In the genomic region with DNA sequence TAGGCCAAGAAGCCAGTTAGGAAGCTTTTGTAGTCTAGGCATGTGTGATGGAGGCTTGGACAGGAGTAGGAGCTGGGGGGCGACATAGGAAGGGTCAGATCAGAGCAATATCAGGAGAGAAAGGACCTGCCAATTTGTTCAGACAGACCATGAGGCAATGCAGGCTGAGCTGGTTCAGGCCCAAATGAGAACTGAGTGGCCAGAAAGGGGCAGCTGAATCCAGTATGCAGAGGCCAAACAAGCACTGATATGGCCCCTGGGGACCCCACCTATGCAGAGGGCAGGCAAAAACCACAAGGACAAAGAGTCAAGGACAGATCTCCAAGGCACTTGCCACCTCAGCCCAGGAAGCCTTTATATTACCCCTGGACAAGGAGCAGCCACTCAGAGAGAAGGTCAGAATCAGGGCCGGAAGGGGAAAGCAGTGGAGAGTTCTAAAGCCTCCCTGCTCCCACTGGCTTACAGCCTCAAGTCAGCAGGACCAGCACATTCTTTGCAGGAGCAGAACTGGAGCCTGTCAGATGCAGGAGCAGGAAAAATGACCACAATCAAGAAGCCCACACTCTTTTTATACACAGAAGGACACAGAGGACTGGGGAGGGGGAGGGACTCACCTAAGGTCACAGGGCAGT, we compare ENCODE assay signal across 18 cellular contexts. TPM values are rescaled to one million over a fixed set of nuclear protein-coding genes. Genes with fewer than 3 reads are reported as not detected.
A peak's percentile ranks its signal among the peaks of the same experiment; 100 is the strongest.
DNase-seq lines count a peak whose midpoint lies in the region; ATAC-seq and TF ChIP-seq lines count a peak whose summit lies in the region.
"Had no signal": no experiment of that assay in that cellular context is flagged by ENCODE, and none has a peak within 500 bp of the region (broad histone marks: within the 10 kb centered on the region; RNA-seq: fewer than 3 reads in every experiment).

No MANE protein-coding gene starts in this region.

- ATAC-seq in aorta (ENCODE audit: low FRiP score), result peak; percentile 26
- ATAC-seq: K562 had no signal

- H3K4me1 ChIP-seq in aorta (ENCODE audit: control insufficient read depth in 1 of 2, insufficient read depth in 2 of 2, low read length in 2 of 2), result no peaks in the 10 kb centered on the region
- H3K4me1 ChIP-seq: HAP-1 had no signal

- peaks cover 9% of the 10 kb centered on the region for H3K4me1 Mint-ChIP-seq in nephron progenitor cell

- H3K36me3 Mint-ChIP-seq in nephron progenitor cell (ENCODE audit: low read depth), result peaks cover 7% of the 10 kb centered on the region

- H3K9me3 ChIP-seq in aorta (ENCODE audit: control insufficient read depth, low read length), result no peaks in the 10 kb centered on the region
- H3K9me3 ChIP-seq: HAP-1 had no signal

- no peak overlapping the region for H3K4me3 Mint-ChIP-seq in nephron progenitor cell

- peak; percentile 47 for DNase-seq in islet precursor cell
- no peak for DNase-seq in nephron progenitor cell
- DNase-seq in aorta, result no peak
- DNase-seq in stimulated activated CD4-positive, alpha-beta T cell treated with anti-CD3 and anti-CD28 coated beads, Interleukin-12 subunit alpha, Interleukin-12 subunit beta, amount 100 ng/mL, for 4 hours, result no peak
- no peak for DNase-seq in COLO829 (ENCODE audit: low spot score)
- no peak for DNase-seq in UCSD-AML1 (lab: John Stamatoyannopoulos, UW; ENCODE audit: unreplicated experiment)
- DNase-seq: Calu3; DMS53; NCI-H1417 treated with DMSO at 0.1 percent for 48 hours; NCI-H1930; NCI-H2171; NCI-H446; NCI-H69; NK-92 treated with Interleukin-12 subunit alpha and Interleukin-12 subunit beta, amount 100 ng/mL, for 24 hours; OCI-M1 had no signal

- peak overlapping the region; percentile 31 for H3K27ac Mint-ChIP-seq in nephron progenitor cell

- 65 to 72% methylated on average over 2 of the region's 2 CpGs for WGBS in aorta, 2 donors

- H3K27me3 Mint-ChIP-seq in nephron progenitor cell (ENCODE audit: low read depth, poor library complexity), result no peaks in the 10 kb centered on the region

- no peaks in the 10 kb centered on the region for H3K27me3 ChIP-seq in aorta (ENCODE audit: control insufficient read depth in 1 of 2, insufficient read depth in 2 of 2, low read length in 1 of 2)

- no peak for TF ChIP-seq CTCF in nephron progenitor cell (IDR thresholded peaks at IDR 0.05)

- no peak overlapping the region for H3K4me3 ChIP-seq in aorta (ENCODE audit: low read length in 2 of 2)
- H3K4me3 ChIP-seq: HAP-1, K562 had no signal

- H3K36me3 ChIP-seq in aorta (ENCODE audit: control insufficient read depth in 1 of 2, insufficient read depth in 2 of 2, low read length in 1 of 2), result no peaks in the 10 kb centered on the region
- H3K36me3 ChIP-seq: HAP-1 had no signal

- peaks cover 18% of the 10 kb centered on the region for H3K9me3 Mint-ChIP-seq in nephron progenitor cell

- peak overlapping the region; percentile 15 for H3K27ac ChIP-seq in cingulate gyrus (ENCODE audit: low read depth, low read length)
- H3K27ac ChIP-seq in aorta (ENCODE audit: low read depth in 1 of 2, low read length in 2 of 2), result no peak overlapping the region

- intact Hi-C loops in aorta (cut with DNase I), result no loop called here

RNA-seq across cellular contexts. Expression of a gene that starts 37.2 kb away (rescaled TPM):
- 10 to 100 TPM; 15.8 to 18.3 TPM for total RNA-seq in aorta
- 1 to 10 TPM; 3.9 to 6.1 TPM for polyA plus RNA-seq in aorta
